21 cellular contexts compared by ENCODE assay signal in genomic region chr15:65846120-65846519, GRCh38. TPM values are rescaled to one million over a fixed set of nuclear protein-coding genes. Genes with fewer than 3 reads are reported as not detected.
DNase-seq lines count a peak whose midpoint lies in the region; ATAC-seq, FAIRE-seq and TF ChIP-seq lines count a peak whose summit lies in the region.
"Had no signal": no experiment of that assay in that cellular context is flagged by ENCODE, and none has a peak within 500 bp of the region (broad histone marks: within the 10 kb centered on the region; RNA-seq: fewer than 3 reads in every experiment).

No MANE protein-coding gene starts in this region.

- no peak overlapping the region for H2BK12ac ChIP-seq in neuronal stem cell (ENCODE audit: low read length)

- TF ChIP-seq CTCF in HepG2 (CRISPR knock-in tag; IDR thresholded peaks at IDR 0.05) (no peak), right lobe of liver (IDR thresholded peaks at IDR 0.05) (no peak), dorsolateral prefrontal cortex (IDR thresholded peaks at IDR 0.05 in 54 of 56, conservative IDR thresholded peaks at IDR 0.05 in 2 of 56; ENCODE audit: low read depth in 1 of 56, partially characterized antibody in 56 of 56) (no peak), thyroid gland (IDR thresholded peaks at IDR 0.05) (no peak), left lung (IDR thresholded peaks at IDR 0.05) (no peak)

- H4K8ac ChIP-seq in neuronal stem cell (ENCODE audit: low read depth, low read length) = no peak overlapping the region

- no peak for TF ChIP-seq EP300 in HepG2 (IDR thresholded peaks at IDR 0.05; ENCODE audit: low read depth in 2 of 2, low read length in 2 of 2)
- TF ChIP-seq EP300 in HepG2 (CRISPR knock-in tag; IDR thresholded peaks at IDR 0.05; ENCODE audit: borderline replicate concordance) = no peak

- H3K27ac ChIP-seq in HepG2 (ENCODE audit: extremely low read length, insufficient read depth, low read length) (no peak overlapping the region), right lobe of liver (no peak overlapping the region), dorsolateral prefrontal cortex (peak overlapping the region in 32 of 59 donors; percentile 1 to 71 (median 38)), neuronal stem cell (replicated peaks; ENCODE audit: low read length) (no peak overlapping the region), thyroid gland (peak overlapping the region in 2 of 3 donors; percentile 6 to 15), left lung (no peak overlapping the region)
- H3K27ac ChIP-seq: BLaER1 treated with 17β-estradiol and CSF1 and Interleukin-3, amounts not matched to agents 10 nM and 100 nM; KMS-11 had no signal

- 16% methylated on average over 2 of the region's 2 CpGs for WGBS in HepG2 (ENCODE audit: low lambda C conversion rate)
- 23% methylated on average over 2 of the region's 2 CpGs for WGBS in right lobe of liver (ENCODE audit: insufficient coverage, low coverage, low lambda C conversion rate, missing lambda C conversion rate)
- no CpG with 5 or more reads among the region's 2 CpGs for WGBS in neuronal stem cell (ENCODE audit: extremely low coverage in 2 of 2, insufficient read length in 2 of 2, insufficient replicate concordance in 1 of 2), 2 donors
- WGBS in thyroid gland, 2 donors = 21 to 41% methylated on average over 2 of the region's 2 CpGs

- no peaks in the 10 kb centered on the region for H3K79me2 ChIP-seq in HepG2 (ENCODE audit: insufficient read depth, low read length)

- H3K4me3 ChIP-seq in HepG2 (replicated peaks in 1 of 3; ENCODE audit: insufficient read depth in 1 of 3, low read depth in 2 of 3, low read length in 3 of 3) = no peak overlapping the region
- H3K4me3 ChIP-seq in right lobe of liver = no peak overlapping the region
- peak overlapping the region in 26 of 59 donors; percentile 1 to 44 (median 18) for H3K4me3 ChIP-seq in dorsolateral prefrontal cortex
- no peak overlapping the region for H3K4me3 ChIP-seq in neuronal stem cell (ENCODE audit: low read length in 2 of 2)
- H3K4me3 ChIP-seq in thyroid gland (replicated peaks in 1 of 3) = no peak overlapping the region
- H3K4me3 ChIP-seq in left lung = no peak overlapping the region
- H3K4me3 ChIP-seq: BLaER1 treated with 17β-estradiol and CSF1 and Interleukin-3, amounts not matched to agents 10 nM and 100 nM had no signal

- TF ChIP-seq POLR2A in HepG2 (IDR thresholded peaks at IDR 0.05; ENCODE audit: insufficient read depth in 1 of 2, low read depth in 2 of 2, low read length in 2 of 2) = no peak
- TF ChIP-seq POLR2A in right lobe of liver (IDR thresholded peaks at IDR 0.05) = no peak
- TF ChIP-seq POLR2A in thyroid gland (IDR thresholded peaks at IDR 0.05) = no peak

- DNase-seq in HepG2 (ENCODE audit: low spot score) (no peak), right lobe of liver (no peak), dorsolateral prefrontal cortex (no peak), neuronal stem cell (ENCODE audit: low spot score) (no peak), thyroid gland (no peak), NCI-H510A treated with DMSO at 0.1 percent for 48 hours (lab: John Stamatoyannopoulos, UW) (no peak), left lung (no peak)
- no peak for DNase-seq in effector CD8-positive, alpha-beta T cell (lab: John Stamatoyannopoulos, UW)
- DNase-seq: AML-193; CD4-positive, alpha-beta T cell; NCI-H1092; NCI-H1417 treated with DMSO at 0.1 percent for 48 hours; NCI-H1694 treated with DMSO at 0.1 percent for 48 hours; NCI-H2081; NCI-H226; NCI-H510A had no signal

- ATAC-seq in HepG2 = no peak
- no peak for ATAC-seq in right lobe of liver
- no peak for ATAC-seq in left lung

- no peak overlapping the region for H3K18ac ChIP-seq in neuronal stem cell (ENCODE audit: low read length)

- no peaks in the 10 kb centered on the region for H3K79me1 ChIP-seq in neuronal stem cell (ENCODE audit: low read depth, low read length)

- H2BK5ac ChIP-seq in neuronal stem cell (ENCODE audit: low read length) = no peak overlapping the region

- intact Hi-C loops in HepG2 (cut with micrococcal nuclease; ENCODE audit: unreplicated experiment) = no loop called here
- intact Hi-C loops in right lobe of liver (cut with DNase I) = no loop called here
- intact Hi-C loops in dorsolateral prefrontal cortex (cut with DNase I) = no loop called here
- intact Hi-C loops in thyroid gland (cut with DNase I) = no loop called here
- intact Hi-C loops in left lung (cut with DNase I) = no loop called here

- BruUV-seq in HepG2 (replicated peaks; lab: Mats Ljungman, UMichigan) = no TSS peak

- POLR2A ChIA-PET in HepG2 (lab: Yijun Ruan, JAX) = interaction anchor here (1.5 kb wide), 1 partner anchor 13 kb away, joined by 4 read pairs; no protein-coding TSS in a partner anchor

- peaks cover 42% of the 10 kb centered on the region for H3K4me1 ChIP-seq in HepG2 (ENCODE audit: insufficient read depth, low read length)
- H3K4me1 ChIP-seq in right lobe of liver = no peaks in the 10 kb centered on the region
- no peaks in the 10 kb centered on the region for H3K4me1 ChIP-seq in neuronal stem cell (ENCODE audit: control insufficient read depth in 2 of 2, insufficient read depth in 1 of 2, low read depth in 1 of 2, low read length in 2 of 2)
- peaks cover 13 to 26% of the 10 kb centered on the region in 2 donors for H3K4me1 ChIP-seq in thyroid gland
- H3K4me1 ChIP-seq in left lung = peaks cover 8 to 10% of the 10 kb centered on the region in 2 donors

- H3K36me3 ChIP-seq in HepG2 (replicated peaks in 1 of 2; ENCODE audit: control insufficient read depth in 1 of 2, insufficient read depth in 2 of 2, low read length in 2 of 2) (no peaks in the 10 kb centered on the region), right lobe of liver (no peaks in the 10 kb centered on the region), neuronal stem cell (replicated peaks in 1 of 2; ENCODE audit: control insufficient read depth in 2 of 2, insufficient read depth in 2 of 2, low read length in 2 of 2) (no peaks in the 10 kb centered on the region), thyroid gland (no peaks in the 10 kb centered on the region), left lung (no peaks in the 10 kb centered on the region)
- H3K36me3 ChIP-seq: BLaER1 treated with 17β-estradiol and CSF1 and Interleukin-3, amounts not matched to agents 10 nM and 100 nM had no signal

- no peak for TF ChIP-seq RAD21 in HepG2 (CRISPR knock-in tag; IDR thresholded peaks at IDR 0.05)

- no peaks in the 10 kb centered on the region for H3K27me3 ChIP-seq in HepG2 (ENCODE audit: control insufficient read depth in 1 of 2, insufficient read depth in 2 of 2, low read length in 2 of 2)
- no peaks in the 10 kb centered on the region for H3K27me3 ChIP-seq in right lobe of liver
- no peaks in the 10 kb centered on the region for H3K27me3 ChIP-seq in dorsolateral prefrontal cortex
- no peaks in the 10 kb centered on the region for H3K27me3 ChIP-seq in neuronal stem cell (ENCODE audit: control insufficient read depth in 3 of 3, insufficient read depth in 3 of 3, low read depth in 1 of 3, low read length in 3 of 3)
- H3K27me3 ChIP-seq in thyroid gland = no peaks in the 10 kb centered on the region
- H3K27me3 ChIP-seq in left lung = no peaks in the 10 kb centered on the region
- H3K27me3 ChIP-seq: BLaER1 treated with 17β-estradiol and CSF1 and Interleukin-3, amounts not matched to agents 10 nM and 100 nM had no signal

- H4K20me1 ChIP-seq in HepG2 (ENCODE audit: insufficient read depth, low read length) = no peaks in the 10 kb centered on the region
- H4K20me1 ChIP-seq: BLaER1 treated with 17β-estradiol and CSF1 and Interleukin-3, amounts not matched to agents 10 nM and 100 nM had no signal

- H3K4me2 ChIP-seq in HepG2 (ENCODE audit: low read depth, low read length) (peak overlapping the region; percentile 30; the same call in 1 of the 2 replicates), neuronal stem cell (ENCODE audit: insufficient read depth, low read length, poor library complexity, severe bottlenecking) (no peak overlapping the region)
- H3K4me2 ChIP-seq: BLaER1 treated with 17β-estradiol and CSF1 and Interleukin-3, amounts not matched to agents 10 nM and 100 nM; KMS-11 had no signal

- no peak for FAIRE-seq in HepG2 (lab: Jason Lieb, UNC)
- FAIRE-seq: D721Med, GM18507, RCC 7860 had no signal

- H2AK5ac ChIP-seq in neuronal stem cell (ENCODE audit: low read depth, low read length) = no peak overlapping the region

- H3K9ac ChIP-seq in HepG2 (ENCODE audit: insufficient read depth, low read depth, low read length) (no peak overlapping the region), neuronal stem cell (ENCODE audit: low read depth, low read length, poor library complexity) (no peak overlapping the region)
- H3K9ac ChIP-seq: BLaER1 treated with 17β-estradiol and CSF1 and Interleukin-3, amounts not matched to agents 10 nM and 100 nM; KMS-11 had no signal

- H2AFZ ChIP-seq in HepG2 (ENCODE audit: low read length) (no peak overlapping the region), neuronal stem cell (ENCODE audit: low read length) (peak overlapping the region; percentile 1)

- H4K91ac ChIP-seq in neuronal stem cell (ENCODE audit: low read depth, low read length, poor library complexity) = no peak overlapping the region

- CTCF ChIA-PET in HepG2 (lab: Yijun Ruan, JAX; ENCODE audit: low intra/inter-chr PET ratio, low total read pairs) = no interaction called here

- H3K14ac ChIP-seq in neuronal stem cell (ENCODE audit: low read length) = no peak overlapping the region

- H2BK120ac ChIP-seq in neuronal stem cell (ENCODE audit: low read depth, low read length) = no peak overlapping the region

- in situ Hi-C loops in HepG2 (cut with HindIII; ENCODE audit: extremely low pct_ligation_motif_present, low pct_unique_long_range_greater_than_20kb) = no loop called here

- no peak overlapping the region for H3K23ac ChIP-seq in neuronal stem cell (ENCODE audit: low read depth, low read length, poor library complexity)

- no peak overlapping the region for H2BK15ac ChIP-seq in neuronal stem cell (ENCODE audit: low read length)

- no peak overlapping the region for H3K4ac ChIP-seq in neuronal stem cell (ENCODE audit: low read length)

- no peaks in the 10 kb centered on the region for H3K9me3 ChIP-seq in HepG2 (ENCODE audit: low read length)
- H3K9me3 ChIP-seq in right lobe of liver = no peaks in the 10 kb centered on the region
- H3K9me3 ChIP-seq in neuronal stem cell (replicated peaks in 1 of 2; ENCODE audit: control insufficient read depth in 2 of 2, insufficient read depth in 1 of 2, low read depth in 1 of 2, low read length in 2 of 2) = peaks cover 0 to 1% of the 10 kb centered on the region in 2 donors
- H3K9me3 ChIP-seq in thyroid gland = no peaks in the 10 kb centered on the region
- H3K9me3 ChIP-seq in left lung = no peaks in the 10 kb centered on the region

RNA-seq across cellular contexts. Expression of gene RAB11A, which starts 23.2 kb away (rescaled TPM):
- total RNA-seq in HepG2 (2016; rRNA removed; fragmentation: Illumina TruSeq; extraction: Trizol) (161 and 241 TPM in 2 replicates), right lobe of liver (100 to 1,000 TPM in 1 of 6 experiments, 10 to 100 TPM in 5; 50.3 to 110 (median 81.6) TPM), dorsolateral prefrontal cortex (100 to 1,000 TPM in 119 of 120 experiments, 10 to 100 TPM in 1; 88.8 to 241 (median 186) TPM), thyroid gland (100 to 1,000 TPM; 201 to 369 (median 280) TPM), left lung (100 to 1,000 TPM; 215 to 217 TPM)
- total RNA-seq in HepG2 (2016; cell fraction: cytosol; rRNA removed; fragmentation: Illumina TruSeq; extraction: Trizol; ENCODE audit: low read depth) = 38.6 and 40.4 TPM in 2 replicates
- 161 and 257 TPM in 2 replicates for total RNA-seq in HepG2 (2016; cell fraction: insoluble cytoplasmic fraction; rRNA removed; fragmentation: Illumina TruSeq; extraction: Trizol)
- total RNA-seq in HepG2 (2016; cell fraction: membrane; rRNA removed; fragmentation: Illumina TruSeq; extraction: Trizol) = 56.4 and 65.8 TPM in 2 replicates
- total RNA-seq in HepG2 (2016; cell fraction: nucleus; rRNA removed; fragmentation: Illumina TruSeq; extraction: Trizol) = 55.2 and 56.4 TPM in 2 replicates
- polyA plus RNA-seq in HepG2 (2011; rRNA removed) = 129 and 162 TPM in 2 replicates
- 136 and 191 TPM in 2 replicates for polyA plus RNA-seq in HepG2 (2011; cell fraction: cytosol; rRNA removed)
- 38.0 and 51.7 TPM in 2 replicates for polyA plus RNA-seq in HepG2 (2011; cell fraction: nucleus; rRNA removed)
- 191 and 216 TPM in 2 replicates for polyA plus RNA-seq in HepG2 (2012)
- 53.8 and 54.2 TPM in 2 replicates for polyA plus RNA-seq in HepG2 (2016; cell fraction: cytosol; fragmentation: Illumina TruSeq; extraction: Trizol; ENCODE audit: low read depth)
- 276 and 303 TPM in 2 replicates for polyA plus RNA-seq in HepG2 (2016; cell fraction: insoluble cytoplasmic fraction; fragmentation: Illumina TruSeq; extraction: Trizol; ENCODE audit: low read depth)
- polyA plus RNA-seq in HepG2 (2016; cell fraction: membrane; fragmentation: Illumina TruSeq; extraction: Trizol; ENCODE audit: low read depth) = 66.0 and 70.6 TPM in 2 replicates
- 89.0 and 94.4 TPM in 2 replicates for polyA plus RNA-seq in HepG2 (2016; cell fraction: nucleus; fragmentation: Illumina TruSeq; extraction: Trizol; ENCODE audit: insufficient read depth, low read depth)
- 35.4 and 66.3 TPM in 2 replicates for polyA minus RNA-seq in HepG2 (2011; rRNA and poly(A)+ RNA removed; ENCODE audit: low replicate concordance)
- polyA minus RNA-seq in HepG2 (2011; cell fraction: cytosol; rRNA and poly(A)+ RNA removed) = 50.0 and 53.6 TPM in 2 replicates
- polyA minus RNA-seq in HepG2 (2011; cell fraction: nucleus; rRNA and poly(A)+ RNA removed) = 22.3 and 27.0 TPM in 2 replicates
- polyA plus RNA-seq in neuronal stem cell (2013, experiment 1 of 2) = 328 TPM
- 322 TPM for polyA plus RNA-seq in neuronal stem cell (2013, experiment 2 of 2)

RNA-seq across cellular contexts. Expression of gene DENND4A, which starts 54.0 kb away (rescaled TPM):
- 13.2 and 21.1 TPM in 2 replicates for total RNA-seq in HepG2 (2016; rRNA removed; fragmentation: Illumina TruSeq; extraction: Trizol)
- total RNA-seq in HepG2 (2016; cell fraction: cytosol; rRNA removed; fragmentation: Illumina TruSeq; extraction: Trizol; ENCODE audit: low read depth) = 20.3 and 21.2 TPM in 2 replicates
- total RNA-seq in HepG2 (2016; cell fraction: insoluble cytoplasmic fraction; rRNA removed; fragmentation: Illumina TruSeq; extraction: Trizol) = 13.1 and 20.9 TPM in 2 replicates
- 19.6 and 22.0 TPM in 2 replicates for total RNA-seq in HepG2 (2016; cell fraction: membrane; rRNA removed; fragmentation: Illumina TruSeq; extraction: Trizol)
- total RNA-seq in HepG2 (2016; cell fraction: nucleus; rRNA removed; fragmentation: Illumina TruSeq; extraction: Trizol) = 20.2 and 25.3 TPM in 2 replicates
- 18.6 TPM in 2 replicates for polyA plus RNA-seq in HepG2 (2011; rRNA removed)
- polyA plus RNA-seq in HepG2 (2011; cell fraction: cytosol; rRNA removed) = 7.0 and 12.3 TPM in 2 replicates
- polyA plus RNA-seq in HepG2 (2011; cell fraction: nucleus; rRNA removed) = 15.7 and 19.7 TPM in 2 replicates
- polyA plus RNA-seq in HepG2 (2012) = 16.4 and 19.5 TPM in 2 replicates
- 0.40 and 0.54 TPM in 2 replicates for polyA plus RNA-seq in HepG2 (2016; cell fraction: cytosol; fragmentation: Illumina TruSeq; extraction: Trizol; ENCODE audit: low read depth)
- polyA plus RNA-seq in HepG2 (2016; cell fraction: insoluble cytoplasmic fraction; fragmentation: Illumina TruSeq; extraction: Trizol; ENCODE audit: low read depth) = 13.2 and 15.0 TPM in 2 replicates
- polyA plus RNA-seq in HepG2 (2016; cell fraction: membrane; fragmentation: Illumina TruSeq; extraction: Trizol; ENCODE audit: low read depth) = 1.5 and 1.9 TPM in 2 replicates
- polyA plus RNA-seq in HepG2 (2016; cell fraction: nucleus; fragmentation: Illumina TruSeq; extraction: Trizol; ENCODE audit: insufficient read depth, low read depth) = 14.0 and 18.1 TPM in 2 replicates
- polyA minus RNA-seq in HepG2 (2011; rRNA and poly(A)+ RNA removed; ENCODE audit: low replicate concordance) = 46.4 and 72.7 TPM in 2 replicates
- 30.8 and 43.0 TPM in 2 replicates for polyA minus RNA-seq in HepG2 (2011; cell fraction: cytosol; rRNA and poly(A)+ RNA removed)
- 186 and 219 TPM in 2 replicates for polyA minus RNA-seq in HepG2 (2011; cell fraction: nucleus; rRNA and poly(A)+ RNA removed)
- total RNA-seq in right lobe of liver = 10 to 100 TPM; 12.7 to 32.4 (median 21.5) TPM
- total RNA-seq in dorsolateral prefrontal cortex = 10 to 100 TPM; 52.0 to 89.8 (median 72.2) TPM
- 3.2 TPM for polyA plus RNA-seq in neuronal stem cell (2013, experiment 1 of 2)
- 3.2 TPM for polyA plus RNA-seq in neuronal stem cell (2013, experiment 2 of 2)
- 10 to 100 TPM; 37.5 to 79.9 (median 45.7) TPM for total RNA-seq in thyroid gland
- total RNA-seq in left lung = 10 to 100 TPM; 23.5 to 26.3 TPM

Comparison
In these comparisons a context has a peak if more than half of its experiments do, and no peak if none do; other contexts are left out.
1. H3K27ac ChIP-seq: peak in dorsolateral prefrontal cortex (32 of 59) and thyroid gland (2 of 3); none in HepG2 (single experiment), right lobe of liver (0 of 3), neuronal stem cell (single experiment) and left lung (0 of 2).